ENCODE assay signal across 34 cellular contexts in the genomic region with DNA sequence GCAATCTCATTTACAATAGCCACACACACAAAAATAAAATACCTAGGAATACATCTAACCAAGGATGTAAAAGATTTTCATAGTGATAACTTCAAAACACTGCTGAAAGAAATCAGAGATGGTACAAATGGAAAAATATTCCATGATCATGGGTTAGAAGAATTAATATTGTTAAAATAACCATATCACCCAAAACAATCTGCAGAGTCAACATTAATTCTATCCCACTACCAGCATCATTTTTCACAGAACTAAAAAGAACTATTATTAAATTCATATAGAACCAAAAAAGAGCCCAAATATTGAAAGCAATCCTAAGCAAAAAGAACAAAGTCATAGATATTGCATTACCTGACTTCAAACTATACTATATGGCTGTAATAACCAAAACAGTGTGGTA.
"Had no signal": no experiment of that assay in that cellular context is flagged by ENCODE, and none has a peak within 500 bp of the region (broad histone marks: within the 10 kb centered on the region; RNA-seq: fewer than 3 reads in every experiment).

No MANE protein-coding gene starts in this region.

- H3K27me3 ChIP-seq: MG63 had no signal

- DNase-seq: Karpas-422, Kasumi-1, MG63, MM.1S, MV-4-11, NCI-H1048, NCI-H1092, NCI-H1092 treated with DMSO at 0.1 percent for 48 hours, NCI-H1105, NCI-H1105 treated with DMSO at 0.1 percent for 48 hours, NCI-H1417, NCI-H1417 treated with DMSO at 0.1 percent for 48 hours, NCI-H1436, NCI-H1436 treated with DMSO at 0.1 percent for 48 hours, NCI-H146, NCI-H1694, NCI-H1694 treated with DMSO at 0.1 percent for 48 hours, NCI-H187, NCI-H187 treated with DMSO at 0.1 percent for 48 hours, NCI-H1930, NCI-H2029, NCI-H2029 treated with DMSO at 0.1 percent for 48 hours, NCI-H2081, NCI-H2081 treated with DMSO at 0.1 percent for 48 hours, NCI-H2107, NCI-H2171, NCI-H2171 treated with DMSO at 0.1 percent for 48 hours, NCI-H2227 treated with DMSO at 0.1 percent for 48 hours, NCI-H226, NCI-H345, NCI-H446, NCI-H446 treated with DMSO at 0.1 percent for 48 hours, NCI-H510A, NCI-H510A treated with DMSO at 0.1 percent for 48 hours had no signal

- H3K4me3 ChIP-seq: MG63 had no signal

- H3K36me3 ChIP-seq: MG63 had no signal

- H3K9me3 ChIP-seq: MG63 had no signal
